ENCODE assay signal across 21 cellular contexts in genomic region chr14:25658988-25659387, GRCh38.
DNase-seq lines count a peak whose midpoint lies in the region; TF ChIP-seq lines count a peak whose summit lies in the region.
"Had no signal": no experiment of that assay in that cellular context is flagged by ENCODE, and none has a peak within 500 bp of the region (broad histone marks: within the 10 kb centered on the region; RNA-seq: fewer than 3 reads in every experiment).

No MANE protein-coding gene starts in this region.

- TF ChIP-seq POLR2A in prostate gland (IDR thresholded peaks at IDR 0.05) = no peak

- 36% methylated on average over 2 of the region's 2 CpGs for WGBS in prostate gland

- no peaks in the 10 kb centered on the region for H3K4me1 ChIP-seq in prostate gland (replicated peaks)
- H3K4me1 ChIP-seq: BLaER1, Caco-2 had no signal

- no peaks in the 10 kb centered on the region for H3K9me3 ChIP-seq in prostate gland
- H3K9me3 ChIP-seq: BLaER1, Caco-2, SK-N-SH had no signal

- intact Hi-C loops in prostate gland (cut with DNase I) = no loop called here

- H3K27me3 ChIP-seq in prostate gland (replicated peaks; ENCODE audit: insufficient read depth) = no peaks in the 10 kb centered on the region
- H3K27me3 ChIP-seq: BLaER1 had no signal

- no peak overlapping the region for H3K27ac ChIP-seq in prostate gland
- H3K27ac ChIP-seq: BLaER1, KMS-11, RWPE1 had no signal

- no peak overlapping the region for H3K4me3 ChIP-seq in prostate gland
- H3K4me3 ChIP-seq: BLaER1 had no signal

- no peak for TF ChIP-seq CTCF in prostate gland (IDR thresholded peaks at IDR 0.05)

- DNase-seq in NCI-H510A treated with DMSO at 0.1 percent for 48 hours (lab: John Stamatoyannopoulos, UW) (peak; percentile 25), NCI-H510A (lab: John Stamatoyannopoulos, UW) (no peak), NCI-H1105 treated with DMSO at 0.1 percent for 48 hours (lab: John Stamatoyannopoulos, UW) (peak; percentile 84), NCI-H446 treated with DMSO at 0.1 percent for 48 hours (lab: John Stamatoyannopoulos, UW) (peak; percentile 80), prostate gland (ENCODE audit: low spot score) (peak; percentile 61), cerebellum (ENCODE audit: low spot score) (no peak), DMS53 treated with DMSO at 0.1 percent for 48 hours (lab: John Stamatoyannopoulos, UW; ENCODE audit: unreplicated experiment) (no peak)
- DNase-seq in activated CD4-positive, alpha-beta T cell treated with anti-CD3 and anti-CD28 coated beads for 1 hour = no peak
- DNase-seq: Caco-2; CD4-positive, alpha-beta T cell; EL; GF-D8; NCI-H146; NCI-H524 treated with DMSO at 0.1 percent for 48 hours; NK-92 treated with Interleukin-12 subunit alpha and Interleukin-12 subunit beta, amount 100 ng/mL, for 24 hours; SHP77 treated with DMSO at 0.1 percent for 48 hours; SK-N-SH; T-helper 2 cell had no signal

- H3K36me3 ChIP-seq in prostate gland = no peaks in the 10 kb centered on the region
- H3K36me3 ChIP-seq: BLaER1 had no signal

Comparison
In these comparisons a context has a peak if more than half of its experiments do, and no peak if none do; other contexts are left out.
1. DNase-seq: peak in NCI-H510A treated with DMSO at 0.1 percent for 48 hours (single experiment), NCI-H1105 treated with DMSO at 0.1 percent for 48 hours (single experiment), NCI-H446 treated with DMSO at 0.1 percent for 48 hours (single experiment) and prostate gland (single experiment); none in NCI-H510A (single experiment), cerebellum (single experiment), DMS53 treated with DMSO at 0.1 percent for 48 hours (single experiment) and activated CD4-positive, alpha-beta T cell treated with anti-CD3 and anti-CD28 coated beads for 1 hour (single experiment).